In genomic region chr7:192035-192649, GRCh38 we compare ENCODE assay signal across 8 cellular contexts. TPM values are rescaled to one million over a fixed set of nuclear protein-coding genes. Genes with fewer than 3 reads are reported as not detected.
A peak's percentile ranks its signal among the peaks of the same experiment; 100 is the strongest.
DNase-seq lines count a peak whose midpoint lies in the region; ATAC-seq and TF ChIP-seq lines count a peak whose summit lies in the region.

Gene FAM20C (plus strand): TSS chr7:192571. CDS start chr7:193200, 629 bp downstream.

- H2BK15ac ChIP-seq in IMR-90 (ENCODE audit: low read depth, low read length), result no peak within 1 kb of the TSS; the same call in 2 of the 3 replicates

- peak within 1 kb of the TSS; percentile 92 for H3K9ac ChIP-seq in IMR-90 (ENCODE audit: low read depth, low read length)

- H4K91ac ChIP-seq in IMR-90 (ENCODE audit: insufficient read depth, low read depth, low read length), result peak within 1 kb of the TSS; percentile 67

- peak within 1 kb of the TSS; percentile 99 for H2AK9ac ChIP-seq in IMR-90 (replicated peaks; ENCODE audit: low read depth, low read length, poor library complexity)

- peak; percentile 84 for ATAC-seq in IMR-90 (ENCODE audit: low read depth)
- ATAC-seq in GM19023 (IDR thresholded peaks at IDR 0.05; ENCODE audit: unreplicated experiment), result no peak
- no peak for ATAC-seq in GM19395 (IDR thresholded peaks at IDR 0.05; ENCODE audit: unreplicated experiment)

- H3K18ac ChIP-seq in IMR-90 (ENCODE audit: low read depth, low read length), result 0 out of 2 replicates have a peak within 1 kb of the TSS, but pooled peaks have one; percentile 1

- H3K79me1 ChIP-seq in IMR-90 (ENCODE audit: low read depth in 1 of 2, low read length in 2 of 2), result peaks cover 8 to 49% of the 10 kb centered on the region in 2 experiments; a peak in 3 of 4 replicates

- peaks cover 28% of the 10 kb centered on the region for H3K36me3 ChIP-seq in IMR-90 (ENCODE audit: control insufficient read depth, insufficient read depth, low read length)
- H3K36me3 ChIP-seq in breast epithelium, result no peaks in the 10 kb centered on the region

- dilution Hi-C loops in IMR-90 (cut with HindIII; ENCODE audit: low sequenced_read_pairs, unreplicated experiment), result no loop called here

- H2BK20ac ChIP-seq in IMR-90 (ENCODE audit: low read depth, low read length), result no peak within 1 kb of the TSS

- BruUV-seq in IMR-90 (replicated peaks; lab: Mats Ljungman, UMichigan), result no TSS peak

- peak within 1 kb of the TSS; percentile 91 for H2AFZ ChIP-seq in IMR-90 (replicated peaks; ENCODE audit: low read length, poor library complexity)

- H3K27ac ChIP-seq in IMR-90 (ENCODE audit: insufficient read depth, low read length) (peak within 1 kb of the TSS; percentile 80), breast epithelium (peak within 1 kb of the TSS; percentile 78 to 81)

- H3K27me3 ChIP-seq in IMR-90 (ENCODE audit: control insufficient read depth, insufficient read depth, low read length) (no peaks in the 10 kb centered on the region), breast epithelium (no peaks in the 10 kb centered on the region)

- 0% methylated on average over 17 of the region's 84 CpGs; no CpG with 5 or more reads in 1 of the 2 experiments for WGBS in IMR-90 (ENCODE audit: extremely low coverage in 2 of 2, insufficient read length in 1 of 2), 2 experiments

- CTCF ChIA-PET in IMR-90 (lab: Yijun Ruan, JAX), result interaction anchor here (1.4 kb wide), 1 partner anchor 128 kb away, joined by 6 read pairs; no protein-coding TSS in a partner anchor

- H3K23ac ChIP-seq in IMR-90 (ENCODE audit: low read depth, low read length), result peak within 1 kb of the TSS; percentile 95

- peak within 1 kb of the TSS; percentile 10 to 81; a peak in 2 of 4 replicates for H4K8ac ChIP-seq in IMR-90 (ENCODE audit: low read depth in 2 of 2, low read length in 2 of 2)

- TF ChIP-seq RAD21 in IMR-90 (IDR thresholded peaks at IDR 0.05; ENCODE audit: low read length), result no peak; the same call in 1 of the 2 replicates

- H3K9me1 ChIP-seq in IMR-90 (ENCODE audit: insufficient read depth, low read length), result peaks cover 19% of the 10 kb centered on the region

- H4K20me1 ChIP-seq in IMR-90 (ENCODE audit: insufficient read depth, low read length), result peaks cover 41% of the 10 kb centered on the region

- in situ Hi-C loops in IMR-90 (cut with MboI; ENCODE audit: low sequenced_read_pairs), result no loop called here

- H2BK120ac ChIP-seq in IMR-90 (ENCODE audit: low read depth, low read length), result peak within 1 kb of the TSS; percentile 92

- H3K14ac ChIP-seq in IMR-90 (replicated peaks; ENCODE audit: low read depth, low read length), result peak within 1 kb of the TSS; percentile 93

- H3K4me1 ChIP-seq in IMR-90 (ENCODE audit: control insufficient read depth, insufficient read depth, low read length) (peaks cover 25% of the 10 kb centered on the region), breast epithelium (peaks cover 4 to 7% of the 10 kb centered on the region in 2 donors)

- H3K9me3 ChIP-seq in IMR-90 (ENCODE audit: control insufficient read depth, insufficient read depth, low read length) (no peaks in the 10 kb centered on the region), breast epithelium (no peaks in the 10 kb centered on the region)

- TF ChIP-seq CTCF in AG09309 (IDR thresholded peaks at IDR 0.05; ENCODE audit: control insufficient read depth, insufficient read depth, low read depth, low read length, missing control alignments), result no peak
- no peak for TF ChIP-seq CTCF in IMR-90 (conservative IDR thresholded peaks at IDR 0.05; ENCODE audit: low read depth, low read length)
- TF ChIP-seq CTCF in breast epithelium (IDR thresholded peaks at IDR 0.05), result no peak

- H3K4me2 ChIP-seq in IMR-90 (ENCODE audit: low read depth, low read length), result peak within 1 kb of the TSS; percentile 69

- intact Hi-C loops in IMR-90 (cut with micrococcal nuclease) (no loop called here), breast epithelium (cut with DNase I; ENCODE audit: low total_unique reads) (no loop called here)

- H3K4ac ChIP-seq in IMR-90 (ENCODE audit: low read depth, low read length), result peak within 1 kb of the TSS; percentile 97

- no peak for DNase-seq in AG09309 (ENCODE audit: low read depth)
- DNase-seq in IMR-90, result peak; percentile 79
- DNase-seq in T-helper 2 cell, result peak in 4 of 5 experiments; percentile 16 to 32 (median 23)
- DNase-seq in breast epithelium (ENCODE audit: low spot score in 2 of 2), result peak; percentile 74 to 76
- peak; percentile 91 for DNase-seq in putamen (ENCODE audit: low spot score)

- peak; percentile 74 for TF ChIP-seq POLR2A in IMR-90 (IDR thresholded peaks at IDR 0.05; ENCODE audit: low read depth, low read length)
- TF ChIP-seq POLR2A in breast epithelium (IDR thresholded peaks at IDR 0.05), result peak; percentile 27

- H2AK5ac ChIP-seq in IMR-90 (ENCODE audit: low read depth, low read length), result peak within 1 kb of the TSS; percentile 99

- no peak within 1 kb of the TSS for H4K5ac ChIP-seq in IMR-90 (ENCODE audit: low read depth, low read length)

- H3K4me3 ChIP-seq in AG09309 (ENCODE audit: control insufficient read depth, low read depth, low read length) (peak within 1 kb of the TSS; percentile 81), IMR-90 (ENCODE audit: insufficient read depth, low read depth, low read length) (peak within 1 kb of the TSS; percentile 78), breast epithelium (peak within 1 kb of the TSS; percentile 52 to 97 (median 75)), iPS-11a (ENCODE audit: low read depth, low read length) (peak within 1 kb of the TSS; percentile 61)

- POLR2A ChIA-PET in IMR-90 (lab: Charles Lee; ENCODE audit: unreplicated experiment), result interaction anchor here (0.6 to 1.5 kb wide), 6 partner anchors 11 to 68 kb away, joined by 3 to 6 read pairs (median 4); no protein-coding TSS in a partner anchor

- H2BK5ac ChIP-seq in IMR-90 (ENCODE audit: low read depth, low read length, poor library complexity, severe bottlenecking), result peak within 1 kb of the TSS; percentile 69

- H3K56ac ChIP-seq in IMR-90 (ENCODE audit: extremely low read depth, insufficient read depth, low read length), result no peak within 1 kb of the TSS; the same call in none of the 2 replicates

TF ChIP-seq in IMR-90, 13 proteins besides CTCF, POLR2A, EP300 and RAD21:
- TF ChIP-seq MAZ (IDR thresholded peaks at IDR 0.05; ENCODE audit: borderline replicate concordance, low read depth, low read length) (peak; percentile 73; the same call in 1 of the 2 replicates), CHD1 (IDR thresholded peaks at IDR 0.05; ENCODE audit: low read depth, low read length) (no peak), MAFK (IDR thresholded peaks at IDR 0.05; ENCODE audit: low read depth, low read length) (no peak), CEBPB (IDR thresholded peaks at IDR 0.05; ENCODE audit: low read depth, low read length) (no peak), MXI1 (IDR thresholded peaks at IDR 0.05; ENCODE audit: borderline replicate concordance, low read depth, low read length) (peak; percentile 57; the same call in 1 of the 2 replicates), USF2 (IDR thresholded peaks at IDR 0.05; ENCODE audit: low read depth, low read length) (no peak; the same call in 1 of the 2 replicates)

RNA-seq across cellular contexts. Expression of gene FAM20C, which starts in this region (rescaled TPM):
- total RNA-seq in IMR-90 (2012; rRNA removed) (7.7 and 8.9 TPM in 2 replicates), breast epithelium (10 to 100 TPM; 30.7 to 73.7 (median 71.0) TPM)
- polyA plus RNA-seq in IMR-90 (2012; rRNA removed), result 36.6 and 38.2 TPM in 2 replicates
- polyA plus RNA-seq in IMR-90 (2012; cell fraction: cytosol; rRNA removed), result 36.5 and 56.4 TPM in 2 replicates
- polyA plus RNA-seq in IMR-90 (2012; cell fraction: nucleus; rRNA removed; ENCODE audit: low replicate concordance), result 38.9 and 55.0 TPM in 2 replicates
